Comparison of ENCODE assay signal across 6 cellular contexts in the genomic region with DNA sequence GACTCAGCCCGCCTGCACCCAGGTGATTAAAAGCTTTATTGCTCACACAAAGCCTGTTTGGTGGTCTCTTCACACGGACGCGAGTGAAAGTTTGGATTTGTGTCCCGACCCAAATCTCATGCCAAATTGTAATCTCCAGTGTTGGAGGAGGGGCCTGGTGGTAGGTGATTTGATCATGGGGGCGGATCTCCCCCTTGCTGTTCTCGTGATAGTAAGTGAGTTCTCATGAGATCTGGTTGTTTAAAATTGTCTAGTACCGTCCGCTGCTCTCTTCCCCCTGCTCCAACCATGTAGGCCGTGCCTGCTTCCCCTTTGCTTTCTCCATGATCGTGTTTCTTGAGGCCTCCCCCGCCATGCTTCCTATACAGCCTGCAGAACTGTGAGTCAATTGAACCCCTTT.
DNase-seq lines count a peak whose midpoint lies in the region; ATAC-seq and TF ChIP-seq lines count a peak whose summit lies in the region.
"Not testable (repeated sequence)": the region's sequence is repeated elsewhere in the genome, so short reads cannot be mapped to it uniquely, and the experiment has no call there.

No MANE protein-coding gene starts in this region.

- H3K4me2 ChIP-seq in neural progenitor cell = peak overlapping the region; percentile 55

- not testable (repeated sequence) for TF ChIP-seq CTCF in WTC11 (IDR thresholded peaks at IDR 0.05); endodermal cell (conservative IDR thresholded peaks at IDR 0.05); neural progenitor cell (IDR thresholded peaks at IDR 0.05)

- CTCF ChIA-PET in WTC11 (lab: Charles Lee) = not testable (repeated sequence)

- H3K9me3 Mint-ChIP-seq in WTC11 (peaks cover 27% of the 10 kb centered on the region), endodermal cell (peaks cover 18% of the 10 kb centered on the region)
- not testable (repeated sequence) for H3K9me3 Mint-ChIP-seq in neural progenitor cell

- not testable (repeated sequence) for H3K4me3 ChIP-seq in HUES48 (ENCODE audit: low read depth, low read length); endodermal cell (ENCODE audit: low read length); iPS-20b (ENCODE audit: low read length); neural progenitor cell

- not testable (repeated sequence) for H3K27me3 ChIP-seq in HUES48 (ENCODE audit: control insufficient read depth, insufficient read depth, low read length); endodermal cell (ENCODE audit: control insufficient read depth, insufficient read depth, low read length, poor library complexity, severe bottlenecking); iPS-20b (ENCODE audit: insufficient read depth, low read length); neural progenitor cell

- H3K27ac ChIP-seq in HUES48 (ENCODE audit: low read depth, low read length) (peak overlapping the region; percentile 49), neural progenitor cell (peak overlapping the region; percentile 69)
- not testable (repeated sequence) for H3K27ac ChIP-seq in endodermal cell (ENCODE audit: low read depth, low read length); iPS-20b (ENCODE audit: low read length)

- H2AFZ ChIP-seq in neural progenitor cell (replicated peaks) = not testable (repeated sequence)

- H3K27me3 Mint-ChIP-seq in WTC11 (ENCODE audit: low read depth); endodermal cell (ENCODE audit: insufficient read depth); neural progenitor cell (ENCODE audit: insufficient read depth, low read depth): not testable (repeated sequence)

- DNase-seq in ELF-1 (ENCODE audit: low read depth, low spot score) = peak; percentile 13
- not testable (repeated sequence) for DNase-seq in WTC11 (ENCODE audit: low spot score); neural progenitor cell (ENCODE audit: low spot score)
- DNase-seq in endodermal cell = peak; percentile 66

- H3K4me1 ChIP-seq in HUES48 (ENCODE audit: control insufficient read depth, insufficient read depth, low read length) (peaks cover 33% of the 10 kb centered on the region), iPS-20b (ENCODE audit: insufficient read depth, low read length) (peaks cover 29% of the 10 kb centered on the region; the same call in 1 of the 2 replicates), neural progenitor cell (peaks cover 37% of the 10 kb centered on the region)
- not testable (repeated sequence) for H3K4me1 ChIP-seq in endodermal cell (ENCODE audit: control insufficient read depth, insufficient read depth, low read length)

- 78 to 82% methylated on average over 5 to 12 of the region's 12 CpGs for WGBS in endodermal cell (ENCODE audit: insufficient coverage in 1 of 2, insufficient read length in 1 of 2), 2 experiments

- H3K36me3 ChIP-seq in HUES48 (ENCODE audit: control insufficient read depth, insufficient read depth, low read length); endodermal cell (ENCODE audit: control insufficient read depth, insufficient read depth, low read length); iPS-20b (ENCODE audit: insufficient read depth, low read depth, low read length); neural progenitor cell: not testable (repeated sequence)

- peak; percentile 38 for ATAC-seq in WTC11

- H3K4me1 Mint-ChIP-seq in WTC11, neural progenitor cell: not testable (repeated sequence)
- H3K4me1 Mint-ChIP-seq in endodermal cell = peaks cover 18% of the 10 kb centered on the region

- H3F3A ChIP-seq in neural progenitor cell (ENCODE audit: low read depth) = peaks cover 34% of the 10 kb centered on the region

- H3K36me3 Mint-ChIP-seq in WTC11 = peaks cover 28% of the 10 kb centered on the region
- H3K36me3 Mint-ChIP-seq in endodermal cell (ENCODE audit: low read depth); neural progenitor cell: not testable (repeated sequence)

- not testable (repeated sequence) for H3K9ac ChIP-seq in HUES48 (ENCODE audit: low read depth, low read length); endodermal cell (ENCODE audit: extremely low read depth, low read length, poor library complexity, severe bottlenecking); neural progenitor cell
- peak overlapping the region; percentile 4; the same call in 1 of the 2 replicates for H3K9ac ChIP-seq in iPS-20b (ENCODE audit: low read depth, low read length)

- not testable (repeated sequence) for H4K20me1 ChIP-seq in neural progenitor cell (ENCODE audit: low read depth)

- H3K79me2 ChIP-seq in neural progenitor cell (ENCODE audit: low read depth) = not testable (repeated sequence)

- H3K9me3 ChIP-seq in HUES48 (ENCODE audit: control insufficient read depth, insufficient read depth, low read length); endodermal cell (ENCODE audit: control insufficient read depth, low read length); iPS-20b (ENCODE audit: insufficient read depth, low read depth, low read length); neural progenitor cell (ENCODE audit: low read depth): not testable (repeated sequence)

- H3K27ac Mint-ChIP-seq in WTC11, endodermal cell, neural progenitor cell: not testable (repeated sequence)

- POLR2A ChIA-PET in WTC11 (lab: Charles Lee) = not testable (repeated sequence)

- not testable (repeated sequence) for H3K4me3 Mint-ChIP-seq in WTC11, endodermal cell, neural progenitor cell
